ENCODE assay signal across 19 cellular contexts in genomic region chr13:64127856-64128255, GRCh38.
"Had no signal": no experiment of that assay in that cellular context is flagged by ENCODE, and none has a peak within 500 bp of the region (broad histone marks: within the 10 kb centered on the region; RNA-seq: fewer than 3 reads in every experiment).

No MANE protein-coding gene starts in this region.

- H3K27ac ChIP-seq: coronary artery, gastrocnemius medialis, heart right ventricle, ovary, right atrium auricular region, suprapubic skin, thyroid gland had no signal

- H3K27me3 ChIP-seq: gastrocnemius medialis, heart right ventricle, ovary, right atrium auricular region, suprapubic skin, thyroid gland had no signal

- H3K36me3 ChIP-seq: gastrocnemius medialis, heart right ventricle, ovary, right atrium auricular region, suprapubic skin, thyroid gland had no signal

- ATAC-seq: esophagus mucosa; gastrocnemius medialis; heart right ventricle; left lobe of liver; mucosa of descending colon; naive thymus-derived CD8-positive, alpha-beta T cell had no signal

- H3K4me1 ChIP-seq: gastrocnemius medialis, heart right ventricle, right atrium auricular region, suprapubic skin, thyroid gland had no signal

- DNase-seq: effector CD4-positive, alpha-beta T cell; endodermal cell; gastrocnemius medialis; heart right ventricle; islet precursor cell; mammary epithelial cell; mucosa of descending colon; naive thymus-derived CD8-positive, alpha-beta T cell; nucleus accumbens; ovary; stimulated activated CD4-positive, alpha-beta T cell treated with anti-CD3 and anti-CD28 coated beads, Interleukin-2, amount 100 ng/mL, for 48 hours; stimulated activated naive CD4-positive, alpha-beta T cell treated with Interleukin-2 at 50 U/mL for 16 hours; thyroid gland had no signal

- H3K4me2 ChIP-seq: smooth muscle cell had no signal

- H3K9me3 ChIP-seq: gastrocnemius medialis, ovary, right atrium auricular region, suprapubic skin, thyroid gland had no signal

- H3K4me3 ChIP-seq: coronary artery, gastrocnemius medialis, heart right ventricle, mucosa of descending colon, ovary, right atrium auricular region, smooth muscle cell, suprapubic skin, thyroid gland had no signal
